Comparison of ENCODE assay signal across 1 cellular context in the genomic region with DNA sequence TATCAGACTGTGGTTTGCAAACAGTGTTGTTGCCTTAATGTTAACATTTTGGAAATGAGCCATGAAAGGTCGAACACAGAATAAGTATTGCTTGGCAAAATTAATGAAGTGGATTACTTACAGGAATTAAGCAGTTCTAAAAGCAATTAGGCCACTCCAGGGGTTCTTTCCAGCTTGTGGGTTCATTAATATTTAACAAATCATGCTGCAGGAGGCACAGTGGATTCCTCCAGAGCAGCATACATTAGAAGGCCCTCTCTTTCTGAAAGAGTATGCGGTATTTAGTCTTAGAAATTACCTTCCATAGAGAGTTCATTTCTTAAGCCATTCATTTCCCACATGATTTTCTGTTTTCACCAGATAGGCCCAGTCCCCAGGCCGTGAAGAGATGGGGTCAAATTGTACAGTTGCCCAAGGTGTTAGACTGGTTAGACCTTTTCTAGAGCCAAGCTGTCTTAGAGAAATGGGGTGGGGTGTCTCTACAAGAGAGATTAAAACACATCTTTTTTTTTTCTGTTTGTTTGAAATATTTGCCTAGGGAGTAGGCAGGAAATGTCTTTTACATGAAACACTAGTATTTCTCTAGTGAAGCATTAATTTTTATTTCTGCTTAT.
TF ChIP-seq lines count a peak whose summit lies in the region.

No MANE protein-coding gene starts in this region.

TF ChIP-seq in HepG2, 621 proteins besides CTCF, POLR2A, EP300 and RAD21:
- no peak for TF ChIP-seq XRCC5 (optimal IDR thresholded peaks at IDR 0.05; ENCODE audit: low read length)
- TF ChIP-seq ZNF232 (CRISPR knock-in tag; IDR thresholded peaks at IDR 0.05; ENCODE audit: borderline replicate concordance), result no peak
- no peak for TF ChIP-seq ZNF543 (CRISPR knock-in tag; IDR thresholded peaks at IDR 0.05)
- no peak for TF ChIP-seq MEF2D (CRISPR knock-in tag; IDR thresholded peaks at IDR 0.05)
- TF ChIP-seq SMAD9 (CRISPR knock-in tag; IDR thresholded peaks at IDR 0.05), result no peak
- TF ChIP-seq, protein P1, sequence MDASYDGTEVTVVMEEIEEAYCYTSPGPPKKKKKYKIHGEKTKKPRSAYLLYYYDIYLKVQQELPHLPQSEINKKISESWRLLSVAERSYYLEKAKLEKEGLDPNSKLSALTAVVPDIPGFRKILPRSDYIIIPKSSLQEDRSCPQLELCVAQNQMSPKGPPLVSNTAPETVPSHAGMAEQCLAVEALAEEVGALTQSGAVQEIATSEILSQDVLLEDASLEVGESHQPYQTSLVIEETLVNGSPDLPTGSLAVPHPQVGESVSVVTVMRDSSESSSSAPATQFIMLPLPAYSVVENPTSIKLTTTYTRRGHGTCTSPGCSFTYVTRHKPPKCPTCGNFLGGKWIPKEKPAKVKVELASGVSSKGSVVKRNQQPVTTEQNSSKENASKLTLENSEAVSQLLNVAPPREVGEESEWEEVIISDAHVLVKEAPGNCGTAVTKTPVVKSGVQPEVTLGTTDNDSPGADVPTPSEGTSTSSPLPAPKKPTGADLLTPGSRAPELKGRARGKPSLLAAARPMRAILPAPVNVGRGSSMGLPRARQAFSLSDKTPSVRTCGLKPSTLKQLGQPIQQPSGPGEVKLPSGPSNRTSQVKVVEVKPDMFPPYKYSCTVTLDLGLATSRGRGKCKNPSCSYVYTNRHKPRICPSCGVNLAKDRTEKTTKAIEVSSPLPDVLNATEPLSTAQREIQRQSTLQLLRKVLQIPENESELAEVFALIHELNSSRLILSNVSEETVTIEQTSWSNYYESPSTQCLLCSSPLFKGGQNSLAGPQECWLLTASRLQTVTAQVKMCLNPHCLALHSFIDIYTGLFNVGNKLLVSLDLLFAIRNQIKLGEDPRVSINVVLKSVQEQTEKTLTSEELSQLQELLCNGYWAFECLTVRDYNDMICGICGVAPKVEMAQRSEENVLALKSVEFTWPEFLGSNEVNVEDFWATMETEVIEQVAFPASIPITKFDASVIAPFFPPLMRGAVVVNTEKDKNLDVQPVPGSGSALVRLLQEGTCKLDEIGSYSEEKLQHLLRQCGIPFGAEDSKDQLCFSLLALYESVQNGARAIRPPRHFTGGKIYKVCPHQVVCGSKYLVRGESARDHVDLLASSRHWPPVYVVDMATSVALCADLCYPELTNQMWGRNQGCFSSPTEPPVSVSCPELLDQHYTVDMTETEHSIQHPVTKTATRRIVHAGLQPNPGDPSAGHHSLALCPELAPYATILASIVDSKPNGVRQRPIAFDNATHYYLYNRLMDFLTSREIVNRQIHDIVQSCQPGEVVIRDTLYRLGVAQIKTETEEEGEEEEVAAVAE (CRISPR knock-in tag; IDR thresholded peaks at IDR 0.05; ENCODE audit: borderline replicate concordance), result no peak
- TF ChIP-seq, protein P2, sequence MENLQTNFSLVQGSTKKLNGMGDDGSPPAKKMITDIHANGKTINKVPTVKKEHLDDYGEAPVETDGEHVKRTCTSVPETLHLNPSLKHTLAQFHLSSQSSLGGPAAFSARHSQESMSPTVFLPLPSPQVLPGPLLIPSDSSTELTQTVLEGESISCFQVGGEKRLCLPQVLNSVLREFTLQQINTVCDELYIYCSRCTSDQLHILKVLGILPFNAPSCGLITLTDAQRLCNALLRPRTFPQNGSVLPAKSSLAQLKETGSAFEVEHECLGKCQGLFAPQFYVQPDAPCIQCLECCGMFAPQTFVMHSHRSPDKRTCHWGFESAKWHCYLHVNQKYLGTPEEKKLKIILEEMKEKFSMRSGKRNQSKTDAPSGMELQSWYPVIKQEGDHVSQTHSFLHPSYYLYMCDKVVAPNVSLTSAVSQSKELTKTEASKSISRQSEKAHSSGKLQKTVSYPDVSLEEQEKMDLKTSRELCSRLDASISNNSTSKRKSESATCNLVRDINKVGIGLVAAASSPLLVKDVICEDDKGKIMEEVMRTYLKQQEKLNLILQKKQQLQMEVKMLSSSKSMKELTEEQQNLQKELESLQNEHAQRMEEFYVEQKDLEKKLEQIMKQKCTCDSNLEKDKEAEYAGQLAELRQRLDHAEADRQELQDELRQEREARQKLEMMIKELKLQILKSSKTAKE (CRISPR knock-in tag; IDR thresholded peaks at IDR 0.05; ENCODE audit: borderline replicate concordance), result no peak
- TF ChIP-seq NR2F2 (IDR thresholded peaks at IDR 0.05; ENCODE audit: borderline replicate concordance, low read depth), result no peak
